In the genomic region with DNA sequence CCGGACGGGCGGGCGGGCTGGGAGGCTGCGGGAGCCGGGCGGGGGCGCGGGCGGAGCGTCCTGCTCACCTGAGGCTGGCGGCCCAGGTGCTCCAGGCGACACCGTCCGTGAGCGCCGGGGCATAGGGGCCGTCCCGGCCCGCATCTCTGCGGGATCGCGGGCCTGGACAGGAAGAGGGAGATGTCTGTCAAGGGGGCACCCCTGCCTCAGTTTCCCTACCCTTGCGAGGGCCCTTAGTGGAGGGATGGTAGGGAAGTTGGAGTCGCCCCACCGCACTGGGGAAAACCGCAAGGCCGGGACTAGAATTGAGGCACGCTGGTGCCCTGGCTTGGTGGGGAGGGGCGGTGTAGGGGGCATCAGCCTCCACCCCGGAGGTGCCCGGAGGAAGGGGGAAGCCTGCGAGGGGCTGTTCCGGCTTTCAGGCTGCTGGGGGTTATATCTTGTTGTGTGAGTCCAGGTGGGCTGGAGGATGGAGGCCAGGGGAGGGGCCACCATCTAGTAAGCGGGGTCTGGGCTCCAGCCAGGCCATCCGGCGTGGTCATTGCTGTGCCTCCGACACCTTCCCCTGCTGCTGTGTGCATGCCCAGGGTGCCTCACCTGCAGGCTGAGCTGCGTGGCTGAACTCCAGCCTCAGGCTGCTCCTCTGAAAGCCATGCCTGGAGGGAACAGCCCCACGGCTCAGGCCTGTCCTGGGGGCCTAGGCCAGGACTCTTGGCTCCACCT, we compare ENCODE assay signal across 9 cellular contexts. TPM values are rescaled to one million over a fixed set of nuclear protein-coding genes. Genes with fewer than 3 reads are reported as not detected.
A peak's percentile ranks its signal among the peaks of the same experiment; 100 is the strongest.
DNase-seq lines count a peak whose midpoint lies in the region; ATAC-seq and TF ChIP-seq lines count a peak whose summit lies in the region.
"Had no signal": no experiment of that assay in that cellular context is flagged by ENCODE, and none has a peak within 500 bp of the region (broad histone marks: within the 10 kb centered on the region; RNA-seq: fewer than 3 reads in every experiment).

No MANE protein-coding gene starts in this region.

- POLR2A ChIA-PET in GM10248 (lab: Yijun Ruan, JAX) (no interaction called here), activated B cell treated with CpG ODN at 0.5 μM for 24 hours (lab: Charles Lee) (no interaction called here)

- H3K27ac Mint-ChIP-seq in activated B cell treated with CpG ODN at 0.5 μM for 24 hours = no peak overlapping the region

- CTCF ChIA-PET in GM10248 (lab: Yijun Ruan, JAX) = interaction anchor here (1.2 to 1.4 kb wide), 3 partner anchors 9 to 64 kb away, joined by 3 to 5 read pairs (median 4); no protein-coding TSS in a partner anchor
- CTCF ChIA-PET in activated B cell treated with CpG ODN at 0.5 μM for 24 hours (lab: Charles Lee) = no interaction called here

- peaks cover 17% of the 10 kb centered on the region for H3K27me3 Mint-ChIP-seq in activated B cell treated with CpG ODN at 0.5 μM for 24 hours

- no peaks in the 10 kb centered on the region for H3K9me3 Mint-ChIP-seq in activated B cell treated with CpG ODN at 0.5 μM for 24 hours

- intact Hi-C loops in activated B cell treated with CpG ODN at 0.5 μM for 24 hours (cut with micrococcal nuclease) = loop anchor here (2.0 kb wide), 1 partner anchor 29 kb away; a partner anchor contains a TSS
- intact Hi-C loops in left ventricle myocardium inferior (cut with micrococcal nuclease) = no loop called here

- H3K27ac ChIP-seq in left ventricle myocardium inferior (replicated peaks) = peak overlapping the region; percentile 97
- H3K27ac ChIP-seq: epithelial cell of prostate had no signal

- TF ChIP-seq CTCF in GM10248 (IDR thresholded peaks at IDR 0.05; ENCODE audit: control extremely low read depth, extremely low read depth, low read depth, missing control alignments) = no peak
- no peak for TF ChIP-seq CTCF in activated B cell treated with CpG ODN at 0.5 μM for 24 hours (IDR thresholded peaks at IDR 0.05)
- no peak for TF ChIP-seq CTCF in left ventricle myocardium inferior (IDR thresholded peaks at IDR 0.05; ENCODE audit: borderline replicate concordance)
- TF ChIP-seq CTCF in retinal pigment epithelial cell (conservative IDR thresholded peaks at IDR 0.05; ENCODE audit: low read depth, low read length) = no peak

- ATAC-seq in activated B cell treated with CpG ODN at 0.5 μM for 24 hours (ENCODE audit: low read depth) (no peak), HG02973 (IDR thresholded peaks at IDR 0.05; ENCODE audit: unreplicated experiment) (no peak), HG02763 (IDR thresholded peaks at IDR 0.05; ENCODE audit: unreplicated experiment) (no peak)

- no peaks in the 10 kb centered on the region for H3K36me3 ChIP-seq in left ventricle myocardium inferior

- H3K36me3 Mint-ChIP-seq in activated B cell treated with CpG ODN at 0.5 μM for 24 hours (ENCODE audit: low read depth) = no peaks in the 10 kb centered on the region

- no peaks in the 10 kb centered on the region for H3K9me3 ChIP-seq in left ventricle myocardium inferior (replicated peaks)

- peaks cover 75% of the 10 kb centered on the region for H3K4me1 ChIP-seq in left ventricle myocardium inferior

- peaks cover 39% of the 10 kb centered on the region for H3K27me3 ChIP-seq in left ventricle myocardium inferior (ENCODE audit: low read depth)

- peaks cover 21% of the 10 kb centered on the region for H3K4me1 Mint-ChIP-seq in activated B cell treated with CpG ODN at 0.5 μM for 24 hours

- peak overlapping the region; percentile 71 for H3K4me3 ChIP-seq in left ventricle myocardium inferior
- peak overlapping the region; percentile 12 for H3K4me3 ChIP-seq in retinal pigment epithelial cell (ENCODE audit: low read length)

- DNase-seq in GM10248 (ENCODE audit: extremely low spot score) (peak; percentile 23), activated B cell treated with CpG ODN at 0.5 μM for 24 hours (no peak), left ventricle myocardium inferior (no peak), retinal pigment epithelial cell (ENCODE audit: low read depth) (no peak), NCI-H526 treated with DMSO at 0.1 percent for 48 hours (lab: John Stamatoyannopoulos, UW) (no peak), A172 (ENCODE audit: low spot score) (no peak)

- H3K4me3 Mint-ChIP-seq in activated B cell treated with CpG ODN at 0.5 μM for 24 hours = peak overlapping the region; percentile 24

RNA-seq across cellular contexts. Expression of a gene that starts 0.6 kb away (rescaled TPM):
- total RNA-seq in activated B cell treated with CpG ODN at 0.5 μM for 24 hours (not detected in 2 replicates), left ventricle myocardium inferior (13.7 TPM)
- total RNA-seq in A172 (2014; rRNA removed; shearing (Covaris generic)) = 0.91 and 2.0 TPM in 2 replicates

RNA-seq across cellular contexts. Expression of a gene that starts 13.4 kb away (rescaled TPM):
- 0.58 and 0.86 TPM in 2 replicates for total RNA-seq in activated B cell treated with CpG ODN at 0.5 μM for 24 hours
- 2.8 TPM for total RNA-seq in left ventricle myocardium inferior
- total RNA-seq in A172 (2014; rRNA removed; shearing (Covaris generic)) = not detected in 2 replicates

RNA-seq across cellular contexts. Expression of a gene that starts 15.0 kb away (rescaled TPM):
- total RNA-seq in activated B cell treated with CpG ODN at 0.5 μM for 24 hours (0.13 TPM in 1 of 2 replicates, not detected in the other), left ventricle myocardium inferior (1.7 TPM)
- total RNA-seq in A172 (2014; rRNA removed; shearing (Covaris generic)) = 0.12 TPM in 1 of 2 replicates, not detected in the other

RNA-seq across cellular contexts. Expression of a gene that starts 29.0 kb away (rescaled TPM):
- 134 and 136 TPM in 2 replicates for total RNA-seq in activated B cell treated with CpG ODN at 0.5 μM for 24 hours
- 135 TPM for total RNA-seq in left ventricle myocardium inferior
- total RNA-seq in A172 (2014; rRNA removed; shearing (Covaris generic)) = 117 and 151 TPM in 2 replicates

RNA-seq across cellular contexts. Expression of a gene that starts 35.5 kb away (rescaled TPM):
- 47.4 and 49.5 TPM in 2 replicates for total RNA-seq in activated B cell treated with CpG ODN at 0.5 μM for 24 hours
- total RNA-seq in left ventricle myocardium inferior = 8.3 TPM
- total RNA-seq in A172 (2014; rRNA removed; shearing (Covaris generic)) = 8.0 and 12.0 TPM in 2 replicates
